ENCODE assay signal across 1 cellular context in the genomic region with DNA sequence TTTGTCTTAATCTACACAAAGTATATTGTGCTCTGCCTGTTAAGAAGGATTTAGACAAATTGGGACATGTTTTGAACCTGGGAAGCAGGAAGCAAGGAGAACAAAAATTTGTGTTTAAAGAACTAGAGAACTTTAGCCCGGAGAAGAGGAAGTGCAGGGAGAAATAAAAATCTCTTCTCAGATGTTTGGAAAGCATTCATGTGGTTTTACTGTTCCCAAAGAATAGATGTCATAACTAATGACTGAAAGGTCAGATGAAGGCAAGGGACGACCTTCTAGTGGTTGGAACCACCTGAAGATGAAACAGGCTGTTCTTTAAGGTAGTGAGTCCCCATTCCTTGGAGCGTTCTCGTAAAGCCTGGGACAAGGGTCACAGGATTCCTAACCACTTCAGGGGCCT.
TF ChIP-seq lines count a peak whose summit lies in the region.

No MANE protein-coding gene starts in this region.

TF ChIP-seq in HCT116, 20 proteins besides CTCF, POLR2A, EP300 and RAD21:
- peak; percentile 68 for TF ChIP-seq TCF7L2 (IDR thresholded peaks at IDR 0.05; ENCODE audit: borderline replicate concordance, extremely low read depth, insufficient read depth, insufficient read length)
- TF ChIP-seq CBX3 (IDR thresholded peaks at IDR 0.05; ENCODE audit: low read depth) = no peak
